ENCODE assay signal across 12 cellular contexts in the genomic region with DNA sequence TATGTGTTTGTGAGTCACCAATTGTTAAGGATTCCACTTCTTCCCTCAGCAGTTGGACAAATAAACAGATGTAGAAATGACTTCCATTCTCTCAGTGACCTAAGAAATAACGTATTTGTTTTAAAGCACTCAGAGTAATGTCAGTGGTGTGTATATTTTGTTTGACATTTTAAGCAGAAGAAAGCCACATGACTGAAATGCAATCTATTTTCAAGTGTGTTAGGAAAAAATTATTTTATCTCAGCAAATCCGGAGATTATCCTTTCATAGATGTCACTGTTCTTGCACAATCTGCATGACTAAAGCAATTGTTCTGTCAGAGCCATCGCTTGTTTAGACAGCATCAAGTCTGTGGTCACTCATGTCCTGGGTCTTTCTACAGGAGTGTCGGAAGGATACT.
A peak's percentile ranks its signal among the peaks of the same experiment; 100 is the strongest.
DNase-seq lines count a peak whose midpoint lies in the region; ATAC-seq and TF ChIP-seq lines count a peak whose summit lies in the region.
"Had no signal": no experiment of that assay in that cellular context is flagged by ENCODE, and none has a peak within 500 bp of the region (broad histone marks: within the 10 kb centered on the region; RNA-seq: fewer than 3 reads in every experiment).

No MANE protein-coding gene starts in this region.

- H3K9me3 ChIP-seq in left lung = no peaks in the 10 kb centered on the region
- H3K9me3 ChIP-seq: BE2C, suprapubic skin had no signal

- TF ChIP-seq POLR2A in erythroblast (IDR thresholded peaks at IDR 0.05; ENCODE audit: low read length) = no peak

- DNase-seq in M059J (ENCODE audit: low read depth) (peak; percentile 92), cardiac fibroblast (ENCODE audit: low read depth in 2 of 2) (peak; percentile 80 to 90), left lung (no peak), inferior parietal cortex (ENCODE audit: extremely low spot score) (no peak), GM13976 (ENCODE audit: low spot score) (no peak), erythroblast (lab: John Stamatoyannopoulos, UW) (no peak)
- DNase-seq: BE2C; NCI-H1417 treated with DMSO at 0.1 percent for 48 hours; stimulated activated CD4-positive, alpha-beta T cell treated with anti-CD3 and anti-CD28 coated beads, Interleukin-4, amount 100 ng/mL, for 1 hour had no signal

- H3K36me3 ChIP-seq in ACC112 (ENCODE audit: insufficient read depth, low read length) (peaks cover 4% of the 10 kb centered on the region; the same call in 1 of the 2 replicates), left lung (no peaks in the 10 kb centered on the region)
- H3K36me3 ChIP-seq: BE2C, suprapubic skin had no signal

- intact Hi-C loops in left lung (cut with DNase I) = no loop called here

- TF ChIP-seq CTCF in cardiac fibroblast (IDR thresholded peaks at IDR 0.05; ENCODE audit: low read depth, low read length) (no peak), left lung (IDR thresholded peaks at IDR 0.05) (no peak), GM13976 (IDR thresholded peaks at IDR 0.05; ENCODE audit: borderline replicate concordance, control extremely low read depth, extremely low read depth, insufficient read depth, missing control alignments) (no peak)

- peak overlapping the region; percentile 96 for H3K27ac ChIP-seq in ACC112 (ENCODE audit: low read depth, low read length)
- H3K27ac ChIP-seq in left lung = peak overlapping the region in 1 of 2 donors; percentile 22
- H3K27ac ChIP-seq: suprapubic skin had no signal

- peaks cover 68% of the 10 kb centered on the region for H3K4me1 ChIP-seq in ACC112 (ENCODE audit: control insufficient read depth, insufficient read depth, low read length, unreplicated experiment)
- H3K4me1 ChIP-seq in left lung = peaks cover 0 to 4% of the 10 kb centered on the region in 2 donors
- H3K4me1 ChIP-seq: BE2C had no signal

- ATAC-seq in left lung = peak; percentile 49
- ATAC-seq in GM18870 (IDR thresholded peaks at IDR 0.05; ENCODE audit: unreplicated experiment) = no peak

- H3K79me2 ChIP-seq in ACC112 (ENCODE audit: control insufficient read depth, insufficient read depth, low read length, unreplicated experiment) = peaks cover 2% of the 10 kb centered on the region

- no peak overlapping the region for H2AFZ ChIP-seq in ACC112 (ENCODE audit: low read length, unreplicated experiment)

- H3K27me3 ChIP-seq in ACC112 (ENCODE audit: insufficient read depth, low read length) = no peaks in the 10 kb centered on the region
- no peaks in the 10 kb centered on the region for H3K27me3 ChIP-seq in left lung
- H3K27me3 ChIP-seq: BE2C, suprapubic skin had no signal

- peak overlapping the region; percentile 52 for H3K4me3 ChIP-seq in ACC112 (ENCODE audit: low read depth, low read length)
- no peak overlapping the region for H3K4me3 ChIP-seq in cardiac fibroblast (replicated peaks in 1 of 2; ENCODE audit: low read depth in 2 of 2, low read length in 2 of 2)
- H3K4me3 ChIP-seq in left lung = no peak overlapping the region
- H3K4me3 ChIP-seq: suprapubic skin had no signal

- in situ Hi-C loops in GM13976 (cut with MboI; ENCODE audit: low sequenced_read_pairs, unreplicated experiment) = no loop called here

Comparison
In these comparisons a context has a peak if more than half of its experiments do, and no peak if none do; other contexts are left out.
1. DNase-seq: peak in M059J (single experiment) and cardiac fibroblast (2 of 2); none in left lung (0 of 2), inferior parietal cortex (single experiment), GM13976 (single experiment) and erythroblast (0 of 2).